ENCODE assay signal across 15 cellular contexts in genomic region chr2:100856732-100857131, GRCh38.
"Had no signal": no experiment of that assay in that cellular context is flagged by ENCODE, and none has a peak within 500 bp of the region (broad histone marks: within the 10 kb centered on the region; RNA-seq: fewer than 3 reads in every experiment).

No MANE protein-coding gene starts in this region.

- H3K36me3 ChIP-seq: brain microvascular endothelial cell, left ventricle myocardium inferior, right atrium auricular region had no signal

- H3K9me3 ChIP-seq: left ventricle myocardium inferior, right atrium auricular region had no signal

- ATAC-seq: stimulated activated naive CD8-positive, alpha-beta T cell treated with anti-CD3 and anti-CD28 coated beads, Interleukin-15, Interleukin-2, amounts not matched to agents 100 U/mL and 50 U/mL, for 24 hours had no signal

- H3K4me3 ChIP-seq: left ventricle myocardium inferior, right atrium auricular region had no signal

- H3K27me3 ChIP-seq: brain microvascular endothelial cell, right atrium auricular region had no signal

- DNase-seq: activated CD4-positive, alpha-beta T cell treated with anti-CD3 and anti-CD28 coated beads, Interleukin-2, amount 10 ng/mL, durations not matched to agents 7 days and 5 days; activated CD8-positive, alpha-beta memory T cell treated with anti-CD3 and anti-CD28 coated beads for 24 hours; activated naive CD4-positive, alpha-beta T cell; activated naive CD8-positive, alpha-beta T cell treated with anti-CD3 and anti-CD28 coated beads, Interleukin-2, amount 10 ng/mL, durations not matched to agents 7 days and 5 days; anterior cingulate cortex; brain microvascular endothelial cell; dermis blood vessel endothelial cell; endodermal cell; left ventricle myocardium inferior; mesendoderm; nephron progenitor cell; occipital lobe; stimulated activated naive CD8-positive, alpha-beta T cell treated with anti-CD3 and anti-CD28 coated beads, Interleukin-15, Interleukin-2, amounts not matched to agents 100 U/mL and 50 U/mL, for 24 hours; T-helper 9 cell had no signal
